ENCODE assay signal across 8 cellular contexts in the genomic region with DNA sequence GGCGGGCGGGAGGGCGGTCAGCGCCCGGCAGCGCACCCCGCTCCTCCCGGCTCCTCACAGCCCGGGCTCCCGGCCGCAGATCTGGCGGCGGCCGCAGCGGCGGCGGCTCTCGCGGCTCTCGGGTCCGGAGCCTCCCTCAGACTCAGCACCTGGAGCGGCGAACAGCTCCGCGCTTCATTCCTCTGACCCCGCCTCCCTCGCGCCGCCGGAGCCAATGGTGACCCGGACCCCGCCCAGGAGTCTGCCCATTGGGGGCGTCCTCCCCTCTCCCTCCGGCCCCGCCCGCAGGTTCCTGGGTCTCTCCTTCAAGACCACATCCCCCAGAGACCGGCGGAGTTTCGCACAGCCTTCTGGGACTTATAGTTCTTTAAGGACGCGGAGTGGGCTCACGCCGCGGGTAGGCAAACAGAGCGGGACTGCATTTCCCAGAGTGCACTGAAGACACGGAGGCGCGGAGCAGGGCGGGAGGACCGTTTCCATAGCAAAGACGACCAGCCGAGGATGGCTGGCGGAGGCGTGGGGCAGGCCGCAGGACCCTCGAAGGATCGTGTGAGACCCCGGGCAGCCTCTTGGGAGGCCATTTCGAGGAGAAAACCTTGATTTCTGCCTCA. TPM values are rescaled to one million over a fixed set of nuclear protein-coding genes. Genes with fewer than 3 reads are reported as not detected.
DNase-seq lines count a peak whose midpoint lies in the region; ATAC-seq and TF ChIP-seq lines count a peak whose summit lies in the region.

A gene (minus strand): TSS at position 149 of the 611 bp plus-strand sequence. CDS start 76,327 bp downstream, outside the sequence.

- DNase-seq in GM03348 (ENCODE audit: low spot score), result peak; percentile 98
- DNase-seq in NCI-H1092 treated with DMSO at 0.1 percent for 48 hours (lab: John Stamatoyannopoulos, UW), result peak; percentile 99
- DNase-seq in SKM-1 treated with dmso at 0.1 percent for 144 hours (lab: John Stamatoyannopoulos, UW; ENCODE audit: unreplicated experiment), result peak; percentile 90
- DNase-seq in glutamatergic neuron, result peak; percentile 100
- DNase-seq in nucleus accumbens (lab: John Stamatoyannopoulos, UW), result peak; percentile 76 to 100 (median 99)
- peak; percentile 64 to 100 (median 99) for DNase-seq in substantia nigra (lab: John Stamatoyannopoulos, UW)

- peak within 1 kb of the TSS; percentile 82 for H3K4me3 Mint-ChIP-seq in activated naive CD8-positive, alpha-beta T cell
- peak within 1 kb of the TSS; percentile 88 for H3K4me3 Mint-ChIP-seq in glutamatergic neuron (ENCODE audit: unreplicated experiment)

- TF ChIP-seq CTCF in glutamatergic neuron (IDR thresholded peaks at IDR 0.05; ENCODE audit: partially characterized antibody, unreplicated experiment), result no peak

- H3K27me3 Mint-ChIP-seq in activated naive CD8-positive, alpha-beta T cell, result peaks cover 17% of the 10 kb centered on the region
- peaks cover 7% of the 10 kb centered on the region for H3K27me3 Mint-ChIP-seq in glutamatergic neuron (ENCODE audit: unreplicated experiment)

- no peaks in the 10 kb centered on the region for H3K9me3 Mint-ChIP-seq in activated naive CD8-positive, alpha-beta T cell (ENCODE audit: low read depth)
- peaks cover 8% of the 10 kb centered on the region for H3K9me3 Mint-ChIP-seq in glutamatergic neuron (ENCODE audit: unreplicated experiment)

- no peak within 1 kb of the TSS for H3K27ac Mint-ChIP-seq in activated naive CD8-positive, alpha-beta T cell
- peak within 1 kb of the TSS; percentile 91 for H3K27ac Mint-ChIP-seq in glutamatergic neuron (ENCODE audit: unreplicated experiment)

- H3K36me3 Mint-ChIP-seq in activated naive CD8-positive, alpha-beta T cell, result no peaks in the 10 kb centered on the region
- no peaks in the 10 kb centered on the region for H3K36me3 Mint-ChIP-seq in glutamatergic neuron (ENCODE audit: unreplicated experiment)

- peaks cover 16% of the 10 kb centered on the region for H3K4me1 Mint-ChIP-seq in activated naive CD8-positive, alpha-beta T cell (ENCODE audit: low read depth)
- peaks cover 25% of the 10 kb centered on the region for H3K4me1 Mint-ChIP-seq in glutamatergic neuron (ENCODE audit: low read depth, unreplicated experiment)

- peak within 1 kb of the TSS; percentile 12 for H3K27ac ChIP-seq in substantia nigra (ENCODE audit: low read depth, low read length, poor library complexity, severe bottlenecking)

- peak; percentile 88 for ATAC-seq in HG02588 (IDR thresholded peaks at IDR 0.05; ENCODE audit: unreplicated experiment)

RNA-seq across cellular contexts. Expression of the gene that starts here (rescaled TPM):
- total RNA-seq in glutamatergic neuron (ENCODE audit: unreplicated experiment), result 85.4 TPM

Comparison
In these comparisons a context has a peak if more than half of its experiments do, and no peak if none do; other contexts are left out.
1. Peak in every context shown above with its lines: DNase-seq, ATAC-seq and H3K27ac ChIP-seq.